In the genomic region with DNA sequence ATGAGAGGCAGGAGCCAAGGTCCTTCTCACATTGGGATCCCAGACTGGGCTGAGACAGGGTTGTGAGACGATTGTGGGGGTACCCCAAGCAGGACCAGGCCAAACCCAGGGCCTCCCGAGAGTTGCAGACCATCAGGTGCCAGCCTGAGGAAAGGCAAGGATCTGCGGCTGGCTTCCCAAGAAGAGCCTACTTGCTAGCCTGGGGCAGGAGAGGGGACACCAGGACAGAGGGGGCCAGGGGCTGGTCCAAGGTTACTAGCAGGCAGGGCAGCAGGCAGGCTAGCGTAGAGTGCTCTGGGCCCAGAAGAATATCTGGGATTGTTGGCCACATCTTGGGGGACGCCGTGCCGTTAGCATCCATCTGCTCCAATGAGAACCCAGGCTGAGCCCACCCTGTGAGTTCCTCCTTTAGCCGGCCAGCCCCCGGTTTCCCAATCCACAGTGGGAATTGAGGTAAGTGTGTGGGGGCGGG, we compare ENCODE assay signal across 8 cellular contexts. TPM values are rescaled to one million over a fixed set of nuclear protein-coding genes. Genes with fewer than 3 reads are reported as not detected.
A peak's percentile ranks its signal among the peaks of the same experiment; 100 is the strongest.
DNase-seq lines count a peak whose midpoint lies in the region; ATAC-seq and TF ChIP-seq lines count a peak whose summit lies in the region.

No MANE protein-coding gene starts in this region.

- no peak for DNase-seq in stimulated activated naive CD8-positive, alpha-beta T cell treated with anti-CD3 and anti-CD28 coated beads, Interleukin-15, Interleukin-2, amounts not matched to agents 100 U/mL and 50 U/mL, for 24 hours
- no peak for DNase-seq in chondrocyte (ENCODE audit: low spot score)
- no peak for DNase-seq in mucosa of descending colon
- no peak for DNase-seq in cerebellum (ENCODE audit: low spot score)
- no peak for DNase-seq in midbrain (lab: John Stamatoyannopoulos, UW)

- peak overlapping the region; percentile 99 for H3K4me3 Mint-ChIP-seq in stimulated activated naive CD8-positive, alpha-beta T cell treated with anti-CD3 and anti-CD28 coated beads, Interleukin-15, Interleukin-2, amounts not matched to agents 100 ng/mL and 50 ng/mL, for 24 hours
- peak overlapping the region; percentile 89 for H3K4me3 Mint-ChIP-seq in chondrocyte (ENCODE audit: unreplicated experiment)

- no peaks in the 10 kb centered on the region for H3K9me3 Mint-ChIP-seq in stimulated activated naive CD8-positive, alpha-beta T cell treated with anti-CD3 and anti-CD28 coated beads, Interleukin-15, Interleukin-2, amounts not matched to agents 100 ng/mL and 50 ng/mL, for 24 hours
- H3K9me3 Mint-ChIP-seq in chondrocyte (ENCODE audit: low read depth), result no peaks in the 10 kb centered on the region

- no peak for TF ChIP-seq CTCF in chondrocyte (IDR thresholded peaks at IDR 0.05)
- no peak for TF ChIP-seq CTCF in mucosa of descending colon (IDR thresholded peaks at IDR 0.05)

- no peak for ATAC-seq in stimulated activated naive CD8-positive, alpha-beta T cell treated with anti-CD3 and anti-CD28 coated beads, Interleukin-15, Interleukin-2, amounts not matched to agents 100 U/mL and 50 U/mL, for 24 hours
- ATAC-seq in mucosa of descending colon (no peak), HG03045 (IDR thresholded peaks at IDR 0.05; ENCODE audit: unreplicated experiment) (no peak), GM18858 (IDR thresholded peaks at IDR 0.05; ENCODE audit: unreplicated experiment) (no peak)

- no peaks in the 10 kb centered on the region for H3K27me3 Mint-ChIP-seq in stimulated activated naive CD8-positive, alpha-beta T cell treated with anti-CD3 and anti-CD28 coated beads, Interleukin-15, Interleukin-2, amounts not matched to agents 100 ng/mL and 50 ng/mL, for 24 hours
- no peaks in the 10 kb centered on the region for H3K27me3 Mint-ChIP-seq in chondrocyte (ENCODE audit: low read depth)

- intact Hi-C loops in mucosa of descending colon (cut with DNase I, micrococcal nuclease), result loop anchor here in 1 of 2 donors (5.0 kb wide), 1 partner anchor 776 kb away; a partner anchor contains a TSS

- H3K4me3 ChIP-seq in mucosa of descending colon, result peak overlapping the region; percentile 68

- peaks cover 45% of the 10 kb centered on the region for H3K4me1 ChIP-seq in mucosa of descending colon (ENCODE audit: low read depth)

- peak overlapping the region; percentile 100 for H3K27ac Mint-ChIP-seq in stimulated activated naive CD8-positive, alpha-beta T cell treated with anti-CD3 and anti-CD28 coated beads, Interleukin-15, Interleukin-2, amounts not matched to agents 100 ng/mL and 50 ng/mL, for 24 hours
- no peak overlapping the region for H3K27ac Mint-ChIP-seq in chondrocyte (ENCODE audit: unreplicated experiment)

- peaks cover 9% of the 10 kb centered on the region for H3K36me3 ChIP-seq in mucosa of descending colon (ENCODE audit: low read depth)

- peaks cover 60% of the 10 kb centered on the region for H3K4me1 Mint-ChIP-seq in stimulated activated naive CD8-positive, alpha-beta T cell treated with anti-CD3 and anti-CD28 coated beads, Interleukin-15, Interleukin-2, amounts not matched to agents 100 ng/mL and 50 ng/mL, for 24 hours (ENCODE audit: low read depth)
- H3K4me1 Mint-ChIP-seq in chondrocyte (ENCODE audit: low read depth), result peaks cover 21% of the 10 kb centered on the region

- H3K9me3 ChIP-seq in mucosa of descending colon, result no peaks in the 10 kb centered on the region

- peaks cover 77% of the 10 kb centered on the region for H3K36me3 Mint-ChIP-seq in stimulated activated naive CD8-positive, alpha-beta T cell treated with anti-CD3 and anti-CD28 coated beads, Interleukin-15, Interleukin-2, amounts not matched to agents 100 ng/mL and 50 ng/mL, for 24 hours (ENCODE audit: low read depth)
- no peaks in the 10 kb centered on the region for H3K36me3 Mint-ChIP-seq in chondrocyte (ENCODE audit: low read depth)

RNA-seq across cellular contexts. Expression of a gene that starts 0.5 kb away (rescaled TPM):
- 0.85 to 1.8 TPM (median 1.8 TPM) in 3 replicates for total RNA-seq in chondrocyte
- total RNA-seq in mucosa of descending colon, result 10 to 100 TPM; 12.7 to 21.4 (median 19.2) TPM
- total RNA-seq in cerebellum, result 1.4 TPM

RNA-seq across cellular contexts. Expression of a gene that starts 5.9 kb away (rescaled TPM):
- total RNA-seq in chondrocyte, result 13.6 to 21.2 TPM (median 20.9 TPM) in 3 replicates
- total RNA-seq in mucosa of descending colon, result 10 to 100 TPM; 21.5 to 33.5 (median 25.5) TPM
- 12.2 TPM for total RNA-seq in cerebellum

RNA-seq across cellular contexts. Expression of a gene that starts 41.7 kb away (rescaled TPM):
- total RNA-seq in chondrocyte, result 15.1 to 20.1 TPM (median 15.2 TPM) in 3 replicates
- 10 to 100 TPM; 19.7 to 29.9 (median 22.6) TPM for total RNA-seq in mucosa of descending colon
- total RNA-seq in cerebellum, result 9.0 TPM

RNA-seq across cellular contexts. Expression of a gene that starts 43.5 kb away (rescaled TPM):
- 3.2 to 5.8 TPM (median 4.4 TPM) in 3 replicates for total RNA-seq in chondrocyte
- 10 to 100 TPM in 1 of 3 donors, 1 to 10 TPM in 2; 1.5 to 14.1 (median 2.5) TPM for total RNA-seq in mucosa of descending colon
- 15.8 TPM for total RNA-seq in cerebellum
